ENCODE assay signal across 1 cellular context in genomic region chr21:15455819-15456462, GRCh38.
TF ChIP-seq lines count a peak whose summit lies in the region.

No MANE protein-coding gene starts in this region.

TF ChIP-seq in HepG2, 621 proteins besides CTCF, POLR2A, EP300 and RAD21 (continued from another document and continues in another):
- TF ChIP-seq, protein P1, sequence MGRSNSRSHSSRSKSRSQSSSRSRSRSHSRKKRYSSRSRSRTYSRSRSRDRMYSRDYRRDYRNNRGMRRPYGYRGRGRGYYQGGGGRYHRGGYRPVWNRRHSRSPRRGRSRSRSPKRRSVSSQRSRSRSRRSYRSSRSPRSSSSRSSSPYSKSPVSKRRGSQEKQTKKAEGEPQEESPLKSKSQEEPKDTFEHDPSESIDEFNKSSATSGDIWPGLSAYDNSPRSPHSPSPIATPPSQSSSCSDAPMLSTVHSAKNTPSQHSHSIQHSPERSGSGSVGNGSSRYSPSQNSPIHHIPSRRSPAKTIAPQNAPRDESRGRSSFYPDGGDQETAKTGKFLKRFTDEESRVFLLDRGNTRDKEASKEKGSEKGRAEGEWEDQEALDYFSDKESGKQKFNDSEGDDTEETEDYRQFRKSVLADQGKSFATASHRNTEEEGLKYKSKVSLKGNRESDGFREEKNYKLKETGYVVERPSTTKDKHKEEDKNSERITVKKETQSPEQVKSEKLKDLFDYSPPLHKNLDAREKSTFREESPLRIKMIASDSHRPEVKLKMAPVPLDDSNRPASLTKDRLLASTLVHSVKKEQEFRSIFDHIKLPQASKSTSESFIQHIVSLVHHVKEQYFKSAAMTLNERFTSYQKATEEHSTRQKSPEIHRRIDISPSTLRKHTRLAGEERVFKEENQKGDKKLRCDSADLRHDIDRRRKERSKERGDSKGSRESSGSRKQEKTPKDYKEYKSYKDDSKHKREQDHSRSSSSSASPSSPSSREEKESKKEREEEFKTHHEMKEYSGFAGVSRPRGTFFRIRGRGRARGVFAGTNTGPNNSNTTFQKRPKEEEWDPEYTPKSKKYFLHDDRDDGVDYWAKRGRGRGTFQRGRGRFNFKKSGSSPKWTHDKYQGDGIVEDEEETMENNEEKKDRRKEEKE (IDR thresholded peaks at IDR 0.05) = no peak
- TF ChIP-seq ZNF607 (CRISPR knock-in tag; IDR thresholded peaks at IDR 0.05; ENCODE audit: borderline replicate concordance) (no peak), SNAI1 (CRISPR knock-in tag; IDR thresholded peaks at IDR 0.05; ENCODE audit: borderline replicate concordance) (no peak), TRIM22 (IDR thresholded peaks at IDR 0.05) (no peak), HIVEP1 (CRISPR knock-in tag; IDR thresholded peaks at IDR 0.05) (peak; percentile 90), ZNF10 (CRISPR knock-in tag; IDR thresholded peaks at IDR 0.05; ENCODE audit: borderline replicate concordance, low read depth) (no peak), ZNF558 (CRISPR knock-in tag; IDR thresholded peaks at IDR 0.05; ENCODE audit: borderline replicate concordance) (no peak), ZBTB4 (CRISPR knock-in tag; IDR thresholded peaks at IDR 0.05; ENCODE audit: borderline replicate concordance) (peak; percentile 34; the same call in 1 of the 2 replicates), ZNF619 (CRISPR knock-in tag; IDR thresholded peaks at IDR 0.05) (peak; percentile 52; the same call in 1 of the 2 replicates), ZNF460 (CRISPR knock-in tag; IDR thresholded peaks at IDR 0.05; ENCODE audit: borderline replicate concordance) (no peak), RFX3 (CRISPR knock-in tag; IDR thresholded peaks at IDR 0.05) (no peak), ZBTB20 (CRISPR knock-in tag; IDR thresholded peaks at IDR 0.05; ENCODE audit: borderline replicate concordance, low read depth) (peak; percentile 54; the same call in 1 of the 2 replicates), ADNP (CRISPR knock-in tag; IDR thresholded peaks at IDR 0.05) (peak; percentile 74; the same call in 1 of the 2 replicates), ZNF367 (CRISPR knock-in tag; IDR thresholded peaks at IDR 0.05; ENCODE audit: borderline replicate concordance) (no peak), ZFP90 (CRISPR knock-in tag; IDR thresholded peaks at IDR 0.05; ENCODE audit: borderline replicate concordance) (peak; percentile 57; the same call in 1 of the 2 replicates), CCAR2 (optimal IDR thresholded peaks at IDR 0.05; ENCODE audit: low read depth, low read length) (no peak), KLF6 (CRISPR knock-in tag; IDR thresholded peaks at IDR 0.05) (no peak), NCOR1 (IDR thresholded peaks at IDR 0.05; ENCODE audit: borderline replicate concordance, low read length) (peak; percentile 87), LBX2 (CRISPR knock-in tag; IDR thresholded peaks at IDR 0.05; ENCODE audit: borderline replicate concordance) (no peak), PHF21A (CRISPR knock-in tag; IDR thresholded peaks at IDR 0.05) (peak; percentile 80), ZNF629 (CRISPR knock-in tag; conservative IDR thresholded peaks at IDR 0.05) (no peak), ZNF431 (CRISPR knock-in tag; IDR thresholded peaks at IDR 0.05; ENCODE audit: borderline replicate concordance, low read depth) (peak; percentile 67; the same call in 1 of the 2 replicates), ZNF709 (CRISPR knock-in tag; IDR thresholded peaks at IDR 0.05) (no peak), NR3C1 (CRISPR knock-in tag; IDR thresholded peaks at IDR 0.05) (no peak), FOXO1 (CRISPR knock-in tag; IDR thresholded peaks at IDR 0.05) (peak; percentile 91), PRPF4 (IDR thresholded peaks at IDR 0.05; ENCODE audit: low read depth, low read length, poor library complexity, severe bottlenecking) (no peak), NFIC (IDR thresholded peaks at IDR 0.05; ENCODE audit: low read length) (peak; percentile 43; the same call in 1 of the 2 replicates), SIN3A (IDR thresholded peaks at IDR 0.05; ENCODE audit: borderline replicate concordance, low read depth, low read length) (no peak), ZNF674 (CRISPR knock-in tag; IDR thresholded peaks at IDR 0.05; ENCODE audit: low read depth) (no peak), ZSCAN22 (CRISPR knock-in tag; IDR thresholded peaks at IDR 0.05) (no peak), PITX1 (CRISPR knock-in tag; IDR thresholded peaks at IDR 0.05) (peak; percentile 65), IKZF1 (IDR thresholded peaks at IDR 0.05) (no peak)
- TF ChIP-seq, protein P2, sequence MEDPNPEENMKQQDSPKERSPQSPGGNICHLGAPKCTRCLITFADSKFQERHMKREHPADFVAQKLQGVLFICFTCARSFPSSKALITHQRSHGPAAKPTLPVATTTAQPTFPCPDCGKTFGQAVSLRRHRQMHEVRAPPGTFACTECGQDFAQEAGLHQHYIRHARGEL (CRISPR knock-in tag; IDR thresholded peaks at IDR 0.05) = no peak
- TF ChIP-seq, protein P3, sequence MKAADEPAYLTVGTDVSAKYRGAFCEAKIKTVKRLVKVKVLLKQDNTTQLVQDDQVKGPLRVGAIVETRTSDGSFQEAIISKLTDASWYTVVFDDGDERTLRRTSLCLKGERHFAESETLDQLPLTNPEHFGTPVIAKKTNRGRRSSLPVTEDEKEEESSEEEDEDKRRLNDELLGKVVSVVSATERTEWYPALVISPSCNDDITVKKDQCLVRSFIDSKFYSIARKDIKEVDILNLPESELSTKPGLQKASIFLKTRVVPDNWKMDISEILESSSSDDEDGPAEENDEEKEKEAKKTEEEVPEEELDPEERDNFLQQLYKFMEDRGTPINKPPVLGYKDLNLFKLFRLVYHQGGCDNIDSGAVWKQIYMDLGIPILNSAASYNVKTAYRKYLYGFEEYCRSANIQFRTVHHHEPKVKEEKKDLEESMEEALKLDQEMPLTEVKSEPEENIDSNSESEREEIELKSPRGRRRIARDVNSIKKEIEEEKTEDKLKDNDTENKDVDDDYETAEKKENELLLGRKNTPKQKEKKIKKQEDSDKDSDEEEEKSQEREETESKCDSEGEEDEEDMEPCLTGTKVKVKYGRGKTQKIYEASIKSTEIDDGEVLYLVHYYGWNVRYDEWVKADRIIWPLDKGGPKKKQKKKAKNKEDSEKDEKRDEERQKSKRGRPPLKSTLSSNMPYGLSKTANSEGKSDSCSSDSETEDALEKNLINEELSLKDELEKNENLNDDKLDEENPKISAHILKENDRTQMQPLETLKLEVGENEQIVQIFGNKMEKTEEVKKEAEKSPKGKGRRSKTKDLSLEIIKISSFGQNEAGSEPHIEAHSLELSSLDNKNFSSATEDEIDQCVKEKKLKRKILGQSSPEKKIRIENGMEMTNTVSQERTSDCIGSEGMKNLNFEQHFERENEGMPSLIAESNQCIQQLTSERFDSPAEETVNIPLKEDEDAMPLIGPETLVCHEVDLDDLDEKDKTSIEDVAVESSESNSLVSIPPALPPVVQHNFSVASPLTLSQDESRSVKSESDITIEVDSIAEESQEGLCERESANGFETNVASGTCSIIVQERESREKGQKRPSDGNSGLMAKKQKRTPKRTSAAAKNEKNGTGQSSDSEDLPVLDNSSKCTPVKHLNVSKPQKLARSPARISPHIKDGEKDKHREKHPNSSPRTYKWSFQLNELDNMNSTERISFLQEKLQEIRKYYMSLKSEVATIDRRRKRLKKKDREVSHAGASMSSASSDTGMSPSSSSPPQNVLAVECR (CRISPR knock-in tag; IDR thresholded peaks at IDR 0.05; ENCODE audit: borderline replicate concordance) = peak; percentile 51; the same call in 1 of the 2 replicates
- TF ChIP-seq, protein P4, sequence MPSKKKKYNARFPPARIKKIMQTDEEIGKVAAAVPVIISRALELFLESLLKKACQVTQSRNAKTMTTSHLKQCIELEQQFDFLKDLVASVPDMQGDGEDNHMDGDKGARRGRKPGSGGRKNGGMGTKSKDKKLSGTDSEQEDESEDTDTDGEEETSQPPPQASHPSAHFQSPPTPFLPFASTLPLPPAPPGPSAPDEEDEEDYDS (CRISPR knock-in tag; IDR thresholded peaks at IDR 0.05) = peak; percentile 60; the same call in 1 of the 2 replicates
- TF ChIP-seq, protein P5, sequence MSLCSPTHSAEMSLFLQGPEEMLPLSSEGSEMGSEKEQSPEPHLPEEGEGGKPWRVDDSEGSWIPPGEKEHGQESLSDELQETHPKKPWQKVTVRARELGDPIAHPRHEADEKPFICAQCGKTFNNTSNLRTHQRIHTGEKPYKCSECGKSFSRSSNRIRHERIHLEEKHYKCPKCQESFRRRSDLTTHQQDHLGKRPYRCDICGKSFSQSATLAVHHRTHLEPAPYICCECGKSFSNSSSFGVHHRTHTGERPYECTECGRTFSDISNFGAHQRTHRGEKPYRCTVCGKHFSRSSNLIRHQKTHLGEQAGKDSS (CRISPR knock-in tag; IDR thresholded peaks at IDR 0.05; ENCODE audit: borderline replicate concordance, low read depth) = no peak
- TF ChIP-seq, protein P6, sequence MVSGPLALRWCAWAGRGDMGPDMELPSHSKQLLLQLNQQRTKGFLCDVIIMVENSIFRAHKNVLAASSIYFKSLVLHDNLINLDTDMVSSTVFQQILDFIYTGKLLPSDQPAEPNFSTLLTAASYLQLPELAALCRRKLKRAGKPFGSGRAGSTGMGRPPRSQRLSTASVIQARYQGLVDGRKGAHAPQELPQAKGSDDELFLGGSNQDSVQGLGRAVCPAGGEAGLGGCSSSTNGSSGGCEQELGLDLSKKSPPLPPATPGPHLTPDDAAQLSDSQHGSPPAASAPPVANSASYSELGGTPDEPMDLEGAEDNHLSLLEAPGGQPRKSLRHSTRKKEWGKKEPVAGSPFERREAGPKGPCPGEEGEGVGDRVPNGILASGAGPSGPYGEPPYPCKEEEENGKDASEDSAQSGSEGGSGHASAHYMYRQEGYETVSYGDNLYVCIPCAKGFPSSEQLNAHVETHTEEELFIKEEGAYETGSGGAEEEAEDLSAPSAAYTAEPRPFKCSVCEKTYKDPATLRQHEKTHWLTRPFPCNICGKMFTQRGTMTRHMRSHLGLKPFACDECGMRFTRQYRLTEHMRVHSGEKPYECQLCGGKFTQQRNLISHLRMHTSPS (CRISPR knock-in tag; IDR thresholded peaks at IDR 0.05; ENCODE audit: low read depth) = peak; percentile 63; the same call in 1 of the 2 replicates
- TF ChIP-seq, protein P7, sequence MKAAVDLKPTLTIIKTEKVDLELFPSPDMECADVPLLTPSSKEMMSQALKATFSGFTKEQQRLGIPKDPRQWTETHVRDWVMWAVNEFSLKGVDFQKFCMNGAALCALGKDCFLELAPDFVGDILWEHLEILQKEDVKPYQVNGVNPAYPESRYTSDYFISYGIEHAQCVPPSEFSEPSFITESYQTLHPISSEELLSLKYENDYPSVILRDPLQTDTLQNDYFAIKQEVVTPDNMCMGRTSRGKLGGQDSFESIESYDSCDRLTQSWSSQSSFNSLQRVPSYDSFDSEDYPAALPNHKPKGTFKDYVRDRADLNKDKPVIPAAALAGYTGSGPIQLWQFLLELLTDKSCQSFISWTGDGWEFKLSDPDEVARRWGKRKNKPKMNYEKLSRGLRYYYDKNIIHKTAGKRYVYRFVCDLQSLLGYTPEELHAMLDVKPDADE (CRISPR knock-in tag; IDR thresholded peaks at IDR 0.05) = no peak
- TF ChIP-seq, protein P8, sequence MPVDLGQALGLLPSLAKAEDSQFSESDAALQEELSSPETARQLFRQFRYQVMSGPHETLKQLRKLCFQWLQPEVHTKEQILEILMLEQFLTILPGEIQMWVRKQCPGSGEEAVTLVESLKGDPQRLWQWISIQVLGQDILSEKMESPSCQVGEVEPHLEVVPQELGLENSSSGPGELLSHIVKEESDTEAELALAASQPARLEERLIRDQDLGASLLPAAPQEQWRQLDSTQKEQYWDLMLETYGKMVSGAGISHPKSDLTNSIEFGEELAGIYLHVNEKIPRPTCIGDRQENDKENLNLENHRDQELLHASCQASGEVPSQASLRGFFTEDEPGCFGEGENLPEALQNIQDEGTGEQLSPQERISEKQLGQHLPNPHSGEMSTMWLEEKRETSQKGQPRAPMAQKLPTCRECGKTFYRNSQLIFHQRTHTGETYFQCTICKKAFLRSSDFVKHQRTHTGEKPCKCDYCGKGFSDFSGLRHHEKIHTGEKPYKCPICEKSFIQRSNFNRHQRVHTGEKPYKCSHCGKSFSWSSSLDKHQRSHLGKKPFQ (CRISPR knock-in tag; IDR thresholded peaks at IDR 0.05; ENCODE audit: insufficient replicate concordance) = no peak
- TF ChIP-seq, protein P9, sequence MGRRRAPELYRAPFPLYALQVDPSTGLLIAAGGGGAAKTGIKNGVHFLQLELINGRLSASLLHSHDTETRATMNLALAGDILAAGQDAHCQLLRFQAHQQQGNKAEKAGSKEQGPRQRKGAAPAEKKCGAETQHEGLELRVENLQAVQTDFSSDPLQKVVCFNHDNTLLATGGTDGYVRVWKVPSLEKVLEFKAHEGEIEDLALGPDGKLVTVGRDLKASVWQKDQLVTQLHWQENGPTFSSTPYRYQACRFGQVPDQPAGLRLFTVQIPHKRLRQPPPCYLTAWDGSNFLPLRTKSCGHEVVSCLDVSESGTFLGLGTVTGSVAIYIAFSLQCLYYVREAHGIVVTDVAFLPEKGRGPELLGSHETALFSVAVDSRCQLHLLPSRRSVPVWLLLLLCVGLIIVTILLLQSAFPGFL (CRISPR knock-in tag; IDR thresholded peaks at IDR 0.05) = no peak
